Comparison of ENCODE assay signal across 8 cellular contexts in genomic region chr3:133661454-133662255, GRCh38. TPM values are rescaled to one million over a fixed set of nuclear protein-coding genes. Genes with fewer than 3 reads are reported as not detected.
DNase-seq lines count a peak whose midpoint lies in the region; ATAC-seq and TF ChIP-seq lines count a peak whose summit lies in the region.

TOPBP1 (minus strand) TSS chr3:133661941; CDS start chr3:133661127, 814 bp downstream.

- TF ChIP-seq CTCF in GM12864 (IDR thresholded peaks at IDR 0.05; ENCODE audit: low read depth, low read length, missing control alignments) (no peak), omental fat pad (IDR thresholded peaks at IDR 0.05) (no peak)

- no peaks in the 10 kb centered on the region for H3K9me3 Mint-ChIP-seq in activated naive CD4-positive, alpha-beta T cell treated with anti-CD3 and anti-CD28 coated beads, Interleukin-2, amount 50 U/mL, for 72 hours

- H3K4me3 ChIP-seq in GM12864 (ENCODE audit: low read depth, low read length), result peak within 1 kb of the TSS; percentile 89

- ATAC-seq in HG02623 (IDR thresholded peaks at IDR 0.05; ENCODE audit: unreplicated experiment) (peak; percentile 87), omental fat pad (ENCODE audit: low FRiP score) (peak; percentile 89)
- ATAC-seq in activated naive CD4-positive, alpha-beta T cell treated with anti-CD3 and anti-CD28 coated beads, Interleukin-2, amount 50 U/mL, for 72 hours, result peak; percentile 93 to 95

- H3K27ac Mint-ChIP-seq in activated naive CD4-positive, alpha-beta T cell treated with anti-CD3 and anti-CD28 coated beads, Interleukin-2, amount 50 U/mL, for 72 hours, result peak within 1 kb of the TSS; percentile 99 to 100

- peaks cover 33 to 34% of the 10 kb centered on the region in 2 donors for H3K36me3 Mint-ChIP-seq in activated naive CD4-positive, alpha-beta T cell treated with anti-CD3 and anti-CD28 coated beads, Interleukin-2, amount 50 U/mL, for 72 hours

- DNase-seq in GM12864 (ENCODE audit: low read depth) (peak; percentile 68), NCI-H1092 treated with DMSO at 0.1 percent for 48 hours (lab: John Stamatoyannopoulos, UW) (peak; percentile 89), SKM-1 (lab: John Stamatoyannopoulos, UW; ENCODE audit: unreplicated experiment) (peak; percentile 66), glomerular visceral epithelial cell (ENCODE audit: extremely low spot score) (peak; percentile 74), omental fat pad (ENCODE audit: low spot score) (peak; percentile 53)
- DNase-seq in activated naive CD4-positive, alpha-beta T cell treated with anti-CD3 and anti-CD28 coated beads, Interleukin-2, amount 50 U/mL, for 72 hours (ENCODE audit: low spot score in 2 of 2), result peak; percentile 84 to 90

- no peak within 1 kb of the TSS for H3K27ac ChIP-seq in temporal lobe (ENCODE audit: low read depth, low read length)

RNA-seq across cellular contexts. Expression of gene TOPBP1, which starts in this region (rescaled TPM):
- total RNA-seq in activated naive CD4-positive, alpha-beta T cell treated with anti-CD3 and anti-CD28 coated beads, Interleukin-2, amount 50 U/mL, for 72 hours, result 100 to 1,000 TPM; 110 to 112 TPM
- total RNA-seq in omental fat pad, result 10 to 100 TPM; 20.7 to 42.2 (median 28.7) TPM
- total RNA-seq in temporal lobe, result 51.9 TPM
